In the genomic region with DNA sequence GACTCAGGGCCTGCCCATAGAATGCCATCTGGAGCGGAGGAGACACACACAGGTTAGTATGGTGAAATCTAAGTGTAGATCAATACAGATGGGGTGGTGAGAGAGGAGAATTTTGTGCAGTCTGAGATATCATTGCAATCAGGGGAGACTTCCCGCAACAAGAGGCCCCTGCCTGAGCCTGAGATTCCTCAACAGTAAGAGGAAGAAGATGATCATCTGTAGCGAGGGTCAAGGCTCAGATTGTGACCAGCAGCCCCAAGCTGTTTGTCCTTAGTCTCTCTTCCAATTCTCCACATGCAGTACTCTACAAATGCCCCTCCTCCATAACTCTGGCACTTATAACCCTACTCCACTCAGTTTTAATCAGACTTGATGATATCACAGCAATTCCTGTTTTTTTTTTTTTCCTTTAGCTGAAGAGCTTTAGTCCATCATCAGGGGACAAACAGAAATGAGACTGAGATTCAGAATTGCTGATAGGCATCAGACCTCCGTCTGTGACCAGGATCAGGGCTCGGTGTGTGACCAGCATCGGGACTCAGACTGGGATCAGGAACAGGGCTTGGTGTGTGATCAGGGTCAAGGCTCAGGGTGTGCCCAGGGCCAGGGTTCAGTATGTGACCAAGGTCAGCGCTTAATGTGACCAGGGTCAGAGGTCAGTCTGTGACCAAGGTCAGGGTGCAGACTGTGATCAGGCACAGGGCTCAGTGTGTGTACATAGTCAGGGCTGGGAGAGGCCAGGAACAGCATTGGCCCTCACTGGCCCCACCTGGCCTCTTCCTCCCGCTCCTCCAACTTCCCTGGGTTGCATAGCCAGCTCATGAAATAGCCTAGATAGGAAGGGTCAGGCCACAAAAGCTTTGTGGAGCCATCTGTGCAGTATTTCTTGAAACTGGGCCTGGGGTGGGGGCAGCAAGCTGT, we compare ENCODE assay signal across 13 cellular contexts. TPM values are rescaled to one million over a fixed set of nuclear protein-coding genes. Genes with fewer than 3 reads are reported as not detected.
DNase-seq lines count a peak whose midpoint lies in the region; ATAC-seq, FAIRE-seq and TF ChIP-seq lines count a peak whose summit lies in the region.
"Had no signal": no experiment of that assay in that cellular context is flagged by ENCODE, and none has a peak within 500 bp of the region (broad histone marks: within the 10 kb centered on the region; RNA-seq: fewer than 3 reads in every experiment).

No MANE protein-coding gene starts in this region.

- peak overlapping the region; percentile 99 for H2BK120ac ChIP-seq in IMR-90 (ENCODE audit: low read depth, low read length)

- BruUV-seq in IMR-90 (replicated peaks; lab: Mats Ljungman, UMichigan), result no TSS peak

- H3K36me3 ChIP-seq in IMR-90 (ENCODE audit: control insufficient read depth, insufficient read depth, low read length), result peaks cover 22% of the 10 kb centered on the region

- peak overlapping the region; percentile 70 for H3K4me3 Mint-ChIP-seq in endothelial cell (ENCODE audit: unreplicated experiment)
- peak overlapping the region in 1 of 3 experiments; percentile 33 for H3K4me3 Mint-ChIP-seq in nephron

- WGBS in A549 (ENCODE audit: missing lambda C conversion rate), result 67% methylated on average over 6 of the region's 8 CpGs
- WGBS in IMR-90 (ENCODE audit: extremely low coverage in 2 of 2, insufficient read length in 1 of 2), 2 experiments, result 62% methylated on average over 3 of the region's 8 CpGs; no CpG with 5 or more reads in 1 of the 2 experiments

- H2BK15ac ChIP-seq in IMR-90 (ENCODE audit: low read depth, low read length), result peak overlapping the region; percentile 98; the same call in 2 of the 3 replicates

- peaks cover 39% of the 10 kb centered on the region for H3K9me1 ChIP-seq in IMR-90 (ENCODE audit: insufficient read depth, low read length)

- peak overlapping the region; percentile 70 for H3K56ac ChIP-seq in IMR-90 (ENCODE audit: extremely low read depth, insufficient read depth, low read length)

- H3K18ac ChIP-seq in IMR-90 (ENCODE audit: low read depth, low read length), result peak overlapping the region; percentile 92

- peak overlapping the region; percentile 98 for H4K5ac ChIP-seq in IMR-90 (ENCODE audit: low read depth, low read length)

- H3K4me3 ChIP-seq in A549, result no peak overlapping the region
- no peak overlapping the region for H3K4me3 ChIP-seq in IMR-90 (ENCODE audit: insufficient read depth, low read depth, low read length)
- H3K4me3 ChIP-seq: testis had no signal

- peak overlapping the region; percentile 100 for H3K4ac ChIP-seq in IMR-90 (ENCODE audit: low read depth, low read length)

- in situ Hi-C loops in IMR-90 (cut with MboI; ENCODE audit: low sequenced_read_pairs), result no loop called here

- H2AK5ac ChIP-seq in IMR-90 (ENCODE audit: low read depth, low read length), result peak overlapping the region; percentile 100

- TF ChIP-seq EP300 in A549 (IDR thresholded peaks at IDR 0.05), result no peak

- DNase-seq in A549 (ENCODE audit: low read depth in 1 of 2, low spot score in 1 of 2) (no peak), IMR-90 (no peak), endothelial cell (ENCODE audit: low spot score) (no peak), NCI-H2227 (lab: John Stamatoyannopoulos, UW; ENCODE audit: unreplicated experiment) (no peak), Ammon's horn (ENCODE audit: low spot score) (no peak)
- no peak for DNase-seq in activated naive CD4-positive, alpha-beta T cell treated with Interleukin-2 at 50 U/mL for 16 hours
- DNase-seq: activated T-cell treated with anti-CD3 and anti-CD28 coated beads for 4 hours, midbrain, NCI-H510A, RPMI8226, testis had no signal

- 0 out of 3 replicates have a peak overlapping the region, but pooled peaks have one; percentile 12 for H3K4me2 ChIP-seq in A549
- H3K4me2 ChIP-seq in IMR-90 (ENCODE audit: low read depth, low read length), result peak overlapping the region; percentile 42

- no peaks in the 10 kb centered on the region for H3K27me3 ChIP-seq in IMR-90 (ENCODE audit: control insufficient read depth, insufficient read depth, low read length)
- H3K27me3 ChIP-seq: testis had no signal

- H3K9ac ChIP-seq in IMR-90 (ENCODE audit: low read depth, low read length), result peak overlapping the region; percentile 57

- H3K79me1 ChIP-seq in IMR-90 (ENCODE audit: low read depth in 1 of 2, low read length in 2 of 2), result peaks cover 51 to 93% of the 10 kb centered on the region in 2 experiments

- ATAC-seq in A549, result no peak
- peak; percentile 2 for ATAC-seq in IMR-90 (ENCODE audit: low read depth)
- ATAC-seq in HG03354 (IDR thresholded peaks at IDR 0.05; ENCODE audit: poor library complexity, severe bottlenecking, unreplicated experiment), result no peak

- H2BK20ac ChIP-seq in IMR-90 (ENCODE audit: low read depth, low read length), result peak overlapping the region; percentile 83

- CTCF ChIA-PET in A549 (lab: Yijun Ruan, JAX) (interaction anchor here (1.1 to 1.6 kb wide), 3 partner anchors 9 to 13 kb away, joined by 3 to 6 read pairs (median 4); no protein-coding TSS in a partner anchor), IMR-90 (lab: Yijun Ruan, JAX) (interaction anchor here (0.7 to 1.2 kb wide), 3 partner anchors 11 to 43 kb away, joined by 3 to 6 read pairs (median 4); no protein-coding TSS in a partner anchor)

- intact Hi-C loops in IMR-90 (cut with micrococcal nuclease), result no loop called here

- peaks cover 16% of the 10 kb centered on the region for H4K20me1 ChIP-seq in IMR-90 (ENCODE audit: insufficient read depth, low read length)

- H3K27ac ChIP-seq in A549 (no peak overlapping the region), IMR-90 (ENCODE audit: insufficient read depth, low read length) (peak overlapping the region; percentile 71)
- H3K27ac ChIP-seq: testis had no signal

- H3K9me3 Mint-ChIP-seq in endothelial cell (ENCODE audit: unreplicated experiment), result no peaks in the 10 kb centered on the region
- H3K9me3 Mint-ChIP-seq in nephron, result no peaks in the 10 kb centered on the region

- H3K4me1 ChIP-seq in A549, result peaks cover 10% of the 10 kb centered on the region; the same call in 2 of the 3 replicates
- H3K4me1 ChIP-seq in IMR-90 (ENCODE audit: control insufficient read depth, insufficient read depth, low read length), result peaks cover 53% of the 10 kb centered on the region

- peak overlapping the region; percentile 74 for H2AFZ ChIP-seq in IMR-90 (replicated peaks; ENCODE audit: low read length, poor library complexity)

- peak overlapping the region; percentile 98 for H4K91ac ChIP-seq in IMR-90 (ENCODE audit: insufficient read depth, low read depth, low read length)

- POLR2A ChIA-PET in A549 (lab: Yijun Ruan, JAX) (no interaction called here), IMR-90 (lab: Charles Lee; ENCODE audit: unreplicated experiment) (interaction anchor here (1.0 kb wide), 1 partner anchor 11 kb away, joined by 6 read pairs; no protein-coding TSS in a partner anchor)

- dilution Hi-C loops in IMR-90 (cut with HindIII; ENCODE audit: low sequenced_read_pairs, unreplicated experiment), result no loop called here

- TF ChIP-seq CTCF in A549 (IDR thresholded peaks at IDR 0.05), result no peak
- TF ChIP-seq CTCF in IMR-90 (conservative IDR thresholded peaks at IDR 0.05; ENCODE audit: low read depth, low read length), result no peak
- no peak for TF ChIP-seq CTCF in endothelial cell (IDR thresholded peaks at IDR 0.05; ENCODE audit: unreplicated experiment)
- TF ChIP-seq CTCF in nephron (IDR thresholded peaks at IDR 0.05; ENCODE audit: unreplicated experiment in 3 of 3), result no peak

- TF ChIP-seq POLR2A in A549 (IDR thresholded peaks at IDR 0.05; ENCODE audit: low read length), result no peak
- TF ChIP-seq POLR2A in IMR-90 (IDR thresholded peaks at IDR 0.05; ENCODE audit: low read depth, low read length), result 0 out of 2 replicates have a peak, but pooled peaks have one; percentile 10

- H2BK5ac ChIP-seq in IMR-90 (ENCODE audit: low read depth, low read length, poor library complexity, severe bottlenecking), result peak overlapping the region; percentile 97

- peak overlapping the region; percentile 98 for H2AK9ac ChIP-seq in IMR-90 (replicated peaks; ENCODE audit: low read depth, low read length, poor library complexity)

- H3K27me3 Mint-ChIP-seq in endothelial cell (ENCODE audit: unreplicated experiment) (peaks cover 3% of the 10 kb centered on the region), nephron (ENCODE audit: low read depth) (no peaks in the 10 kb centered on the region)

- peak overlapping the region; percentile 98 to 100 for H4K8ac ChIP-seq in IMR-90 (ENCODE audit: low read depth in 2 of 2, low read length in 2 of 2)

- no peak for FAIRE-seq in A549 (lab: Jason Lieb, UNC)

- peaks cover 69% of the 10 kb centered on the region for H3K4me1 Mint-ChIP-seq in endothelial cell (ENCODE audit: unreplicated experiment)
- peaks cover 78% of the 10 kb centered on the region for H3K4me1 Mint-ChIP-seq in nephron

- H3K27ac Mint-ChIP-seq in endothelial cell (ENCODE audit: unreplicated experiment), result no peak overlapping the region
- peak overlapping the region; percentile 69 to 79 (median 69) for H3K27ac Mint-ChIP-seq in nephron

- peak overlapping the region; percentile 85 for H3K23ac ChIP-seq in IMR-90 (ENCODE audit: low read depth, low read length)

- peak overlapping the region; percentile 50 for H3K14ac ChIP-seq in IMR-90 (replicated peaks; ENCODE audit: low read depth, low read length)

- no peaks in the 10 kb centered on the region for H3K9me3 ChIP-seq in A549
- no peaks in the 10 kb centered on the region for H3K9me3 ChIP-seq in IMR-90 (ENCODE audit: control insufficient read depth, insufficient read depth, low read length)
- H3K9me3 ChIP-seq: testis had no signal

- TF ChIP-seq RAD21 in A549 (conservative IDR thresholded peaks at IDR 0.05 in 1 of 2, IDR thresholded peaks at IDR 0.05 in 1 of 2) (no peak), IMR-90 (IDR thresholded peaks at IDR 0.05; ENCODE audit: low read length) (no peak)

- peaks cover 12% of the 10 kb centered on the region for H3K36me3 Mint-ChIP-seq in endothelial cell (ENCODE audit: low read depth, unreplicated experiment)
- H3K36me3 Mint-ChIP-seq in nephron (ENCODE audit: low read depth), result peaks cover 5% of the 10 kb centered on the region

RNA-seq across cellular contexts. Expression of a gene that starts 14.1 kb away (rescaled TPM):
- 0.65 and 0.90 TPM in 2 replicates for polyA plus RNA-seq in A549 (2011; rRNA removed)
- 0.67 and 1.4 TPM in 2 replicates for polyA plus RNA-seq in A549 (2012; cell fraction: cytosol; rRNA removed)
- polyA plus RNA-seq in A549 (2012; cell fraction: nucleus; rRNA removed), result 0.58 and 0.61 TPM in 2 replicates
- polyA plus RNA-seq in A549 (2017; fragmentation: RNase III; extraction: RNeasy Plus Mini Kit Qiagen cat#74134 plus additional on column Dnase treatment), result 0.29 to 0.62 TPM (median 0.44 TPM) in 3 replicates
- not detected in 2 replicates for polyA minus RNA-seq in A549 (2011; rRNA and poly(A)+ RNA removed)
- 146 and 148 TPM in 2 replicates for total RNA-seq in IMR-90 (2012; rRNA removed)
- polyA plus RNA-seq in IMR-90 (2012; rRNA removed), result 311 and 332 TPM in 2 replicates
- 118 and 403 TPM in 2 replicates for polyA plus RNA-seq in IMR-90 (2012; cell fraction: cytosol; rRNA removed)
- polyA plus RNA-seq in IMR-90 (2012; cell fraction: nucleus; rRNA removed; ENCODE audit: low replicate concordance), result 211 and 331 TPM in 2 replicates
- 156 TPM for total RNA-seq in endothelial cell (ENCODE audit: unreplicated experiment)

RNA-seq across cellular contexts. Expression of a gene that starts 51.8 kb away (rescaled TPM):
- 3.5 and 4.3 TPM in 2 replicates for polyA plus RNA-seq in A549 (2011; rRNA removed)
- polyA plus RNA-seq in A549 (2012; cell fraction: cytosol; rRNA removed), result 7.6 and 8.0 TPM in 2 replicates
- 12.0 and 14.7 TPM in 2 replicates for polyA plus RNA-seq in A549 (2012; cell fraction: nucleus; rRNA removed)
- polyA plus RNA-seq in A549 (2017; fragmentation: RNase III; extraction: RNeasy Plus Mini Kit Qiagen cat#74134 plus additional on column Dnase treatment), result 4.9 to 6.3 TPM (median 5.7 TPM) in 3 replicates
- 3.6 and 5.4 TPM in 2 replicates for polyA minus RNA-seq in A549 (2011; rRNA and poly(A)+ RNA removed)
- total RNA-seq in IMR-90 (2012; rRNA removed), result 11.8 and 12.5 TPM in 2 replicates
- polyA plus RNA-seq in IMR-90 (2012; rRNA removed), result 21.2 and 25.0 TPM in 2 replicates
- 15.0 and 22.2 TPM in 2 replicates for polyA plus RNA-seq in IMR-90 (2012; cell fraction: cytosol; rRNA removed)
- polyA plus RNA-seq in IMR-90 (2012; cell fraction: nucleus; rRNA removed; ENCODE audit: low replicate concordance), result 13.0 and 29.7 TPM in 2 replicates
- total RNA-seq in endothelial cell (ENCODE audit: unreplicated experiment), result 14.3 TPM

RNA-seq across cellular contexts. Expression of a gene that starts 54.2 kb away (rescaled TPM):
- polyA plus RNA-seq in A549 (2011; rRNA removed), result 2.1 and 3.9 TPM in 2 replicates
- polyA plus RNA-seq in A549 (2012; cell fraction: cytosol; rRNA removed), result 5.9 and 7.9 TPM in 2 replicates
- 14.7 and 25.7 TPM in 2 replicates for polyA plus RNA-seq in A549 (2012; cell fraction: nucleus; rRNA removed)
- 7.8 to 8.5 TPM (median 8.4 TPM) in 3 replicates for polyA plus RNA-seq in A549 (2017; fragmentation: RNase III; extraction: RNeasy Plus Mini Kit Qiagen cat#74134 plus additional on column Dnase treatment)
- 5.6 and 6.2 TPM in 2 replicates for polyA minus RNA-seq in A549 (2011; rRNA and poly(A)+ RNA removed)
- total RNA-seq in IMR-90 (2012; rRNA removed), result 8.8 and 10.3 TPM in 2 replicates
- 22.6 and 23.1 TPM in 2 replicates for polyA plus RNA-seq in IMR-90 (2012; rRNA removed)
- polyA plus RNA-seq in IMR-90 (2012; cell fraction: cytosol; rRNA removed), result 28.1 and 29.3 TPM in 2 replicates
- polyA plus RNA-seq in IMR-90 (2012; cell fraction: nucleus; rRNA removed; ENCODE audit: low replicate concordance), result 43.2 and 105 TPM in 2 replicates
- total RNA-seq in endothelial cell (ENCODE audit: unreplicated experiment), result 161 TPM

Comparison
In these comparisons a context has a peak if more than half of its experiments do, and no peak if none do; other contexts are left out.
1. RNA of a gene that starts 54.2 kb away (total RNA-seq): 161 TPM in endothelial cell (single experiment); 8.8 to 10.3 TPM in IMR-90; every median in the first group is over 10 times any median in the second.